Comparison of ENCODE assay signal across 19 cellular contexts in genomic region chr9:114086607-114087006, GRCh38. TPM values are rescaled to one million over a fixed set of nuclear protein-coding genes. Genes with fewer than 3 reads are reported as not detected.
A peak's percentile ranks its signal among the peaks of the same experiment; 100 is the strongest.
DNase-seq lines count a peak whose midpoint lies in the region; ATAC-seq, FAIRE-seq and TF ChIP-seq lines count a peak whose summit lies in the region.
"Had no signal": no experiment of that assay in that cellular context is flagged by ENCODE, and none has a peak within 500 bp of the region (broad histone marks: within the 10 kb centered on the region; RNA-seq: fewer than 3 reads in every experiment).

No MANE protein-coding gene starts in this region.

- no peak for TF ChIP-seq POLR2A in spleen (IDR thresholded peaks at IDR 0.05)

- DNase-seq in activated CD8-positive, alpha-beta memory T cell treated with anti-CD3 and anti-CD28 coated beads for 24 hours: peak; percentile 26
- DNase-seq in activated CD8-positive, alpha-beta memory T cell treated with anti-CD3 and anti-CD28 coated beads, Interleukin-2, amount 50 U/mL, for 4 hours: no peak
- no peak for DNase-seq in SJCRH30
- peak; percentile 13 for DNase-seq in kidney
- DNase-seq in spleen: peak; percentile 24
- no peak for DNase-seq in SHP77 (lab: John Stamatoyannopoulos, UW)
- DNase-seq in stimulated activated naive CD8-positive, alpha-beta T cell treated with anti-CD3 and anti-CD28 coated beads, Interleukin-15, Interleukin-2, amounts not matched to agents 100 U/mL and 50 U/mL, for 24 hours: no peak
- DNase-seq: 8988T, Calu3, DMS79 treated with DMSO at 0.1 percent for 48 hours, GF-D8, GM23248 had no signal

- H3K27me3 ChIP-seq in SJCRH30 (no peaks in the 10 kb centered on the region), spleen (replicated peaks in 1 of 7) (peaks cover 0 to 10% (median 0%) of the 10 kb centered on the region in 7 donors)
- H3K27me3 ChIP-seq: BLaER1 had no signal

- H3K9ac ChIP-seq in kidney (ENCODE audit: low read length in 2 of 2): no peak overlapping the region
- H3K9ac ChIP-seq: BLaER1, GM23248 had no signal

- no peaks in the 10 kb centered on the region for H3K36me3 ChIP-seq in SJCRH30
- no peaks in the 10 kb centered on the region for H3K36me3 ChIP-seq in kidney (ENCODE audit: control insufficient read depth in 1 of 2, insufficient read depth in 2 of 2, low read length in 2 of 2)
- no peaks in the 10 kb centered on the region for H3K36me3 ChIP-seq in spleen
- H3K36me3 ChIP-seq: HAP-1 had no signal

- WGBS in spleen, 5 donors: 81 to 92% (median 83%) methylated on average over 4 of the region's 4 CpGs

- TF ChIP-seq CTCF in kidney (IDR thresholded peaks at IDR 0.05; ENCODE audit: borderline replicate concordance, extremely low read depth, insufficient read depth) (no peak), spleen (IDR thresholded peaks at IDR 0.05 in 8 of 11, conservative IDR thresholded peaks at IDR 0.05 in 3 of 11) (no peak)

- H3K27ac ChIP-seq in SJCRH30 (peak overlapping the region; percentile 58; the same call in 1 of the 2 replicates), kidney (ENCODE audit: low read depth in 2 of 2, low read length in 2 of 2) (no peak overlapping the region), spleen (no peak overlapping the region)
- H3K27ac ChIP-seq: BLaER1, GM23248 had no signal

- ATAC-seq in stimulated activated naive CD8-positive, alpha-beta T cell treated with anti-CD3 and anti-CD28 coated beads, Interleukin-15, Interleukin-2, amounts not matched to agents 100 U/mL and 50 U/mL, for 24 hours: no peak
- ATAC-seq in GM19397 (IDR thresholded peaks at IDR 0.05; ENCODE audit: unreplicated experiment): no peak
- ATAC-seq: CD8-positive, alpha-beta T cell had no signal

- no peak overlapping the region for H3K4me3 ChIP-seq in SJCRH30
- no peak overlapping the region for H3K4me3 ChIP-seq in kidney (ENCODE audit: low read length in 2 of 2)
- H3K4me3 ChIP-seq in spleen: no peak overlapping the region
- H3K4me3 ChIP-seq: BLaER1, GM23248, HAP-1 had no signal

- H3K4me1 ChIP-seq in SJCRH30: peaks cover 29% of the 10 kb centered on the region
- peaks cover 11 to 12% of the 10 kb centered on the region in 2 donors for H3K4me1 ChIP-seq in kidney (ENCODE audit: control insufficient read depth in 1 of 2, insufficient read depth in 1 of 2, low read depth in 1 of 2, low read length in 2 of 2)
- peaks cover 0 to 4% (median 0%) of the 10 kb centered on the region in 6 donors for H3K4me1 ChIP-seq in spleen
- H3K4me1 ChIP-seq: HAP-1 had no signal

- intact Hi-C loops in kidney (cut with DNase I) (loop anchor here (10.0 kb wide), 1 partner anchor 208 kb away; no protein-coding TSS in a partner anchor), spleen (cut with DNase I; ENCODE audit: low total_unique reads) (loop anchor here (10.0 kb wide), 1 partner anchor 208 kb away; no protein-coding TSS in a partner anchor)

- H3K9me3 ChIP-seq in SJCRH30 (replicated peaks): peaks cover 4% of the 10 kb centered on the region; the same call in 1 of the 2 replicates
- H3K9me3 ChIP-seq in kidney (ENCODE audit: control insufficient read depth in 1 of 2, low read length in 2 of 2): no peaks in the 10 kb centered on the region
- H3K9me3 ChIP-seq in spleen: no peaks in the 10 kb centered on the region
- H3K9me3 ChIP-seq: BLaER1, HAP-1 had no signal

- no peak for FAIRE-seq in kidney (lab: Jason Lieb, UNC)

RNA-seq across cellular contexts. Expression of gene AMBP, which starts 8.5 kb away (rescaled TPM):
- 0.55 and 0.81 TPM in 2 replicates for total RNA-seq in SJCRH30 (2014; rRNA removed; shearing (Covaris generic))
- total RNA-seq in kidney: 5.3 TPM
- polyA plus RNA-seq in kidney (ENCODE audit: insufficient read depth, low read depth, low replicate concordance): 43.5 TPM
- 1 to 10 TPM in 1 of 7 donors, not detected in 6; 1.6 TPM for total RNA-seq in spleen
- polyA plus RNA-seq in spleen: under 1 TPM in 2 of 3 donors, not detected in 1; 0.09 to 0.12 TPM
- total RNA-seq: A673; CD8-positive, alpha-beta T cell; GM23248 had no signal
- polyA plus RNA-seq: GM23248 had no signal

RNA-seq across cellular contexts. Expression of gene KIF12, which starts 12.5 kb away (rescaled TPM):
- total RNA-seq in SJCRH30 (2014; rRNA removed; shearing (Covaris generic)): 0.13 TPM in 1 of 2 replicates, not detected in the other
- total RNA-seq in kidney (202 TPM), spleen (1 to 10 TPM in 2 of 7 donors, not detected in 5; 1.0 to 1.5 TPM)
- polyA plus RNA-seq in kidney (ENCODE audit: insufficient read depth, low read depth, low replicate concordance) (155 TPM), spleen (under 1 TPM; 0.20 to 0.26 (median 0.23) TPM)
- total RNA-seq: A673; CD8-positive, alpha-beta T cell; GM23248; H4 had no signal
- polyA plus RNA-seq: AG04450, GM23248 had no signal

Comparison
In these comparisons a context has a peak if more than half of its experiments do, and no peak if none do; other contexts are left out.
1. DNase-seq: peak in activated CD8-positive, alpha-beta memory T cell treated with anti-CD3 and anti-CD28 coated beads for 24 hours (single experiment), kidney (single experiment) and spleen (single experiment); none in activated CD8-positive, alpha-beta memory T cell treated with anti-CD3 and anti-CD28 coated beads, Interleukin-2, amount 50 U/mL, for 4 hours (single experiment), SJCRH30 (0 of 2), SHP77 (0 of 2) and stimulated activated naive CD8-positive, alpha-beta T cell treated with anti-CD3 and anti-CD28 coated beads, Interleukin-15, Interleukin-2, amounts not matched to agents 100 U/mL and 50 U/mL, for 24 hours (single experiment).
2. RNA of gene KIF12, which starts 12.5 kb away (total RNA-seq): 202 TPM in kidney (single experiment); 1.0 to 1.5 TPM in spleen and 0.13 TPM in SJCRH30; every median in the first group is over 10 times any median in the second.